ENCODE assay signal across 8 cellular contexts in the genomic region with DNA sequence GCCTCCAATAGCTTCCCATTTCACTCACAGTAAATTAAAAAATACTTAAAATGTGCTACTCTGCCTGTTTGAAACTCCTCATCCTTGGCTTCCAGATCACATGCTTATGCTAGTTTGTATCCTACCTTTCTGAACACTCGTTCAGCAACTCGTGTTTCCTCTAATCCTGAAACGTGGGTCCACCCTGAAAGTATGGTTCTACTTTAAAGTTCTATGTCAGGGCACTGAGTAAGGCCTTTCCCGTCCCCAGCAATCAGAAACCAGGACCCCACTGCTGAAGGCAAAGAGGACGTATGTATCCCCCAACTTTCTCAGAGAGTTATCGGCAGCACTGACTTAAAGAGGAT. TPM values are rescaled to one million over a fixed set of nuclear protein-coding genes. Genes with fewer than 3 reads are reported as not detected.
A peak's percentile ranks its signal among the peaks of the same experiment; 100 is the strongest.
DNase-seq lines count a peak whose midpoint lies in the region; ATAC-seq and TF ChIP-seq lines count a peak whose summit lies in the region.

No MANE protein-coding gene starts in this region.

- no peak for ATAC-seq in GM21526 (IDR thresholded peaks at IDR 0.05; ENCODE audit: low FRiP score, unreplicated experiment)

- H3K4me3 ChIP-seq in sigmoid colon: peak overlapping the region; percentile 71 to 95 (median 84)

- no peak for TF ChIP-seq POLR2A in sigmoid colon (IDR thresholded peaks at IDR 0.05)

- peak overlapping the region; percentile 91 for H3K27ac Mint-ChIP-seq in T-helper 2 cell treated with Interferon-gamma antibody and Interleukin-4, amounts not matched to agents 5 μg/mL and 100 μg/mL, for 36 hours
- peak overlapping the region; percentile 92 for H3K27ac Mint-ChIP-seq in glutamatergic neuron (ENCODE audit: unreplicated experiment)

- no peaks in the 10 kb centered on the region for H3K9me3 ChIP-seq in sigmoid colon

- no peaks in the 10 kb centered on the region for H3K9me3 Mint-ChIP-seq in T-helper 2 cell treated with Interferon-gamma antibody and Interleukin-4, amounts not matched to agents 5 μg/mL and 100 μg/mL, for 36 hours
- H3K9me3 Mint-ChIP-seq in glutamatergic neuron (ENCODE audit: unreplicated experiment): peaks cover 3% of the 10 kb centered on the region

- peak overlapping the region; percentile 99 for H3K4me3 Mint-ChIP-seq in T-helper 2 cell treated with Interferon-gamma antibody and Interleukin-4, amounts not matched to agents 5 μg/mL and 100 μg/mL, for 36 hours
- H3K4me3 Mint-ChIP-seq in glutamatergic neuron (ENCODE audit: unreplicated experiment): peak overlapping the region; percentile 91

- H3K4me1 Mint-ChIP-seq in T-helper 2 cell treated with Interferon-gamma antibody and Interleukin-4, amounts not matched to agents 5 μg/mL and 100 μg/mL, for 36 hours (ENCODE audit: low read depth): peaks cover 31% of the 10 kb centered on the region
- H3K4me1 Mint-ChIP-seq in glutamatergic neuron (ENCODE audit: low read depth, unreplicated experiment): no peaks in the 10 kb centered on the region

- peaks cover 0 to 13% (median 6%) of the 10 kb centered on the region in 4 donors for H3K36me3 ChIP-seq in sigmoid colon

- H3K27me3 Mint-ChIP-seq in T-helper 2 cell treated with Interferon-gamma antibody and Interleukin-4, amounts not matched to agents 5 μg/mL and 100 μg/mL, for 36 hours (ENCODE audit: low read depth): peaks cover 39% of the 10 kb centered on the region
- peaks cover 2% of the 10 kb centered on the region for H3K27me3 Mint-ChIP-seq in glutamatergic neuron (ENCODE audit: unreplicated experiment)

- intact Hi-C loops in sigmoid colon (cut with DNase I): no loop called here

- H3K36me3 Mint-ChIP-seq in T-helper 2 cell treated with Interferon-gamma antibody and Interleukin-4, amounts not matched to agents 5 μg/mL and 100 μg/mL, for 36 hours (ENCODE audit: low read depth): peaks cover 16% of the 10 kb centered on the region
- H3K36me3 Mint-ChIP-seq in glutamatergic neuron (ENCODE audit: unreplicated experiment): peaks cover 6% of the 10 kb centered on the region

- TF ChIP-seq CTCF in glutamatergic neuron (IDR thresholded peaks at IDR 0.05; ENCODE audit: partially characterized antibody, unreplicated experiment): no peak
- TF ChIP-seq CTCF in sigmoid colon (IDR thresholded peaks at IDR 0.05): no peak

- peak overlapping the region; percentile 84 to 94 (median 89) for H3K27ac ChIP-seq in sigmoid colon

- no peaks in the 10 kb centered on the region for H3K27me3 ChIP-seq in sigmoid colon

- peaks cover 0 to 26% (median 22%) of the 10 kb centered on the region in 4 donors for H3K4me1 ChIP-seq in sigmoid colon

- TF ChIP-seq EP300 in sigmoid colon (IDR thresholded peaks at IDR 0.05): no peak

- 1% methylated on average over 6 of the region's 6 CpGs for WGBS in sigmoid colon, 2 donors

- DNase-seq in T-helper 2 cell treated with Interferon-gamma antibody and Interleukin-4, amounts not matched to agents 5 μg/mL and 100 μg/mL, for 36 hours (ENCODE audit: low spot score): no peak
- DNase-seq in T-helper 2 cell (no peak), T1000 (lab: John Stamatoyannopoulos, UW) (peak; percentile 42), glutamatergic neuron (no peak), sigmoid colon (no peak), NCI-H774 (lab: John Stamatoyannopoulos, UW) (no peak), DMS 273 treated with DMSO at 0.1 percent for 48 hours (lab: John Stamatoyannopoulos, UW) (no peak)

RNA-seq across cellular contexts. Expression of a gene that starts 0.4 kb away (rescaled TPM):
- total RNA-seq in glutamatergic neuron (ENCODE audit: unreplicated experiment) (23.6 TPM), sigmoid colon (10 to 100 TPM; 29.4 to 56.4 (median 47.4) TPM)
- polyA plus RNA-seq in sigmoid colon: 10 to 100 TPM in 2 of 3 donors, 1 to 10 TPM in 1; 8.4 to 14.8 (median 12.9) TPM

RNA-seq across cellular contexts. Expression of a gene that starts 13.6 kb away (rescaled TPM):
- total RNA-seq in glutamatergic neuron (ENCODE audit: unreplicated experiment): 3.8 TPM
- total RNA-seq in sigmoid colon: 10 to 100 TPM in 1 of 4 donors, 1 to 10 TPM in 3; 4.6 to 10.7 (median 8.2) TPM
- under 1 TPM in 1 of 3 donors, not detected in 2; 0.47 TPM for polyA plus RNA-seq in sigmoid colon
